In genomic region chr3:195397524-195397923, GRCh38 we compare ENCODE assay signal across 24 cellular contexts. TPM values are rescaled to one million over a fixed set of nuclear protein-coding genes. Genes with fewer than 3 reads are reported as not detected.
DNase-seq lines count a peak whose midpoint lies in the region; ATAC-seq, FAIRE-seq and TF ChIP-seq lines count a peak whose summit lies in the region.
"Had no signal": no experiment of that assay in that cellular context is flagged by ENCODE, and none has a peak within 500 bp of the region (broad histone marks: within the 10 kb centered on the region; RNA-seq: fewer than 3 reads in every experiment).

No MANE protein-coding gene starts in this region.

- H3K36me3 ChIP-seq in HUES48 (ENCODE audit: control insufficient read depth, insufficient read depth, low read length) (no peaks in the 10 kb centered on the region), GM12878 (ENCODE audit: control insufficient read depth in 2 of 2, insufficient read depth in 2 of 2, low read length in 1 of 2) (no peaks in the 10 kb centered on the region)
- H3K36me3 ChIP-seq: ascending aorta, SJSA1, upper lobe of right lung had no signal

- no peaks in the 10 kb centered on the region for H4K20me1 ChIP-seq in GM12878 (ENCODE audit: control insufficient read depth, insufficient read depth)

- TF ChIP-seq EP300 in GM12878 (IDR thresholded peaks at IDR 0.05; ENCODE audit: borderline replicate concordance in 1 of 2, control insufficient read depth in 1 of 2, low read depth in 2 of 2, low read length in 2 of 2): no peak

- TF ChIP-seq CTCF in GM12878 (IDR thresholded peaks at IDR 0.05 in 2 of 3, conservative IDR thresholded peaks at IDR 0.05 in 1 of 3; ENCODE audit: control insufficient read depth in 2 of 3, extremely low read depth in 1 of 3, insufficient read depth in 1 of 3, low read depth in 3 of 3, low read length in 3 of 3) (no peak), dorsolateral prefrontal cortex (IDR thresholded peaks at IDR 0.05 in 54 of 56, conservative IDR thresholded peaks at IDR 0.05 in 2 of 56; ENCODE audit: low read depth in 1 of 56, partially characterized antibody in 56 of 56) (no peak)

- H3K4me2 ChIP-seq in GM12878 (ENCODE audit: control insufficient read depth, insufficient read depth): no peak overlapping the region

- H2AFZ ChIP-seq in GM12878 (ENCODE audit: control insufficient read depth, low read depth, low read length): no peak overlapping the region

- in situ Hi-C loops in GM12878 (cut with MboI): no loop called here

- no peaks in the 10 kb centered on the region for H3K27me3 Mint-ChIP-seq in activated naive CD4-positive, alpha-beta T cell treated with anti-CD3 and anti-CD28 coated beads, Interleukin-2, amount 50 U/mL, for 24 hours
- H3K27me3 Mint-ChIP-seq in stimulated activated naive B cell treated with anti-CD40 and anti-IgM and Interleukin-4, amounts not matched to agents 10 μg/mL and 1 μg/mL and 100 μg/mL, for 72 hours: no peaks in the 10 kb centered on the region
- H3K27me3 Mint-ChIP-seq: activated naive CD8-positive, alpha-beta T cell; dendritic cell treated with granulocyte-macrophage colony-stimulating factor and Interleukin-4, amounts not matched to agents 40 ng/mL and 50 ng/mL, for 4 days had no signal

- DNase-seq in activated naive CD4-positive, alpha-beta T cell (lab: John Stamatoyannopoulos, UW): no peak
- DNase-seq in GM12878 (ENCODE audit: low read depth, low spot score) (no peak), DMS53 (lab: John Stamatoyannopoulos, UW) (no peak), anterior cingulate cortex (lab: John Stamatoyannopoulos, UW) (no peak), dorsolateral prefrontal cortex (no peak)
- DNase-seq in stimulated activated naive B cell treated with anti-CD40 and anti-IgM and Interleukin-4, amounts not matched to agents 10 μg/mL and 1 μg/mL and 100 μg/mL, for 72 hours: no peak
- DNase-seq: DMS79 treated with DMSO at 0.1 percent for 48 hours, HFFc6, KG1, kidney glomerular epithelial cell, NCI-H2171, NCI-H524 treated with DMSO at 0.1 percent for 48 hours, nucleus accumbens, substantia nigra, T-helper 2 cell, upper lobe of right lung had no signal

- ATAC-seq in GM12878: peak; percentile 35
- ATAC-seq in stimulated activated naive B cell treated with anti-CD40 and anti-IgM and Interleukin-4, amounts not matched to agents 10 μg/mL and 1 μg/mL and 100 μg/mL, for 72 hours (replicated peaks): no peak

- H3K9me3 Mint-ChIP-seq in activated naive CD4-positive, alpha-beta T cell treated with anti-CD3 and anti-CD28 coated beads, Interleukin-2, amount 50 U/mL, for 24 hours: no peaks in the 10 kb centered on the region
- H3K9me3 Mint-ChIP-seq in stimulated activated naive B cell treated with anti-CD40 and anti-IgM and Interleukin-4, amounts not matched to agents 10 μg/mL and 1 μg/mL and 100 μg/mL, for 72 hours: no peaks in the 10 kb centered on the region
- H3K9me3 Mint-ChIP-seq: dendritic cell treated with granulocyte-macrophage colony-stimulating factor and Interleukin-4, amounts not matched to agents 40 ng/mL and 50 ng/mL, for 4 days; HFFc6 had no signal

- SMC1A ChIA-PET in GM12878 (lab: Charles Lee; ENCODE audit: uncharacterized antibody, unreplicated experiment): interaction anchor here (0.9 to 7.7 kb wide), 5 partner anchors 9 to 44 kb away, joined by 3 to 63 read pairs (median 3); partner anchors contain the start of gene ACAP2

- H3K27ac ChIP-seq in HUES48 (ENCODE audit: low read depth, low read length): peak overlapping the region; percentile 54
- peak overlapping the region; percentile 52; the same call in 1 of the 2 replicates for H3K27ac ChIP-seq in GM12878 (ENCODE audit: control insufficient read depth, insufficient read depth)
- H3K27ac ChIP-seq in dorsolateral prefrontal cortex: no peak overlapping the region
- H3K27ac ChIP-seq: ascending aorta, SJSA1, skin epidermis, upper lobe of right lung had no signal

- CTCF ChIA-PET in GM12878 (lab: Yijun Ruan, JAX): interaction anchor here (1.0 kb wide), 1 partner anchor 126 kb away, joined by 4 read pairs; the partner anchor contains the start of gene XXYLT1

- H3K9me3 ChIP-seq in HUES48 (ENCODE audit: control insufficient read depth, insufficient read depth, low read length) (no peaks in the 10 kb centered on the region), GM12878 (replicated peaks; ENCODE audit: control insufficient read depth, insufficient read depth, low read length) (no peaks in the 10 kb centered on the region)
- H3K9me3 ChIP-seq: ascending aorta, SJSA1, upper lobe of right lung had no signal

- POLR2A ChIA-PET in GM12878 (lab: Charles Lee): interaction anchor here (0.6 to 1.2 kb wide), 3 partner anchors 10 to 135 kb away, joined by 3 to 5 read pairs (median 3); no protein-coding TSS in a partner anchor

- RAD21 ChIA-PET in GM12878 (lab: Charles Lee; ENCODE audit: unreplicated experiment): interaction anchor here (1.1 to 5.0 kb wide), 2 partner anchors 43 to 126 kb away, joined by 4 to 39 read pairs; partner anchors contain the start of genes ACAP2 and XXYLT1

- H3K79me2 ChIP-seq in GM12878 (ENCODE audit: control insufficient read depth, insufficient read depth, low read length): peaks cover 68% of the 10 kb centered on the region

- intact Hi-C loops in GM12878 (cut with micrococcal nuclease; ENCODE audit: unreplicated experiment) (no loop called here), dorsolateral prefrontal cortex (cut with DNase I) (no loop called here)

- H3K9ac ChIP-seq in HUES48 (ENCODE audit: low read depth, low read length): no peak overlapping the region
- no peak overlapping the region for H3K9ac ChIP-seq in GM12878 (ENCODE audit: control insufficient read depth, insufficient read depth, low read length)

- H3K4me3 Mint-ChIP-seq in activated naive CD4-positive, alpha-beta T cell treated with anti-CD3 and anti-CD28 coated beads, Interleukin-2, amount 50 U/mL, for 24 hours: no peak overlapping the region
- H3K4me3 Mint-ChIP-seq in stimulated activated naive B cell treated with anti-CD40 and anti-IgM and Interleukin-4, amounts not matched to agents 10 μg/mL and 1 μg/mL and 100 μg/mL, for 72 hours: no peak overlapping the region
- H3K4me3 Mint-ChIP-seq: activated naive CD8-positive, alpha-beta T cell; dendritic cell treated with granulocyte-macrophage colony-stimulating factor and Interleukin-4, amounts not matched to agents 40 ng/mL and 50 ng/mL, for 4 days; HFFc6 had no signal

- TF ChIP-seq RAD21 in GM12878 (IDR thresholded peaks at IDR 0.05; ENCODE audit: insufficient read depth, low read depth, low read length): no peak

- peaks cover 29% of the 10 kb centered on the region for H3K4me1 ChIP-seq in HUES48 (ENCODE audit: control insufficient read depth, insufficient read depth, low read length)
- H3K4me1 ChIP-seq in GM12878 (ENCODE audit: control insufficient read depth, insufficient read depth, low read length): peaks cover 26% of the 10 kb centered on the region
- H3K4me1 ChIP-seq: ascending aorta had no signal

- H3K4me3 ChIP-seq in HUES48 (ENCODE audit: low read depth, low read length): peak overlapping the region; percentile 23; the same call in 1 of the 2 replicates
- no peak overlapping the region for H3K4me3 ChIP-seq in GM12878
- no peak overlapping the region for H3K4me3 ChIP-seq in dorsolateral prefrontal cortex
- H3K4me3 ChIP-seq: ascending aorta, SJSA1, skin epidermis, upper lobe of right lung had no signal

- peak overlapping the region; percentile 20 for H3K27ac Mint-ChIP-seq in activated naive CD4-positive, alpha-beta T cell treated with anti-CD3 and anti-CD28 coated beads, Interleukin-2, amount 50 U/mL, for 24 hours
- peak overlapping the region; percentile 37 for H3K27ac Mint-ChIP-seq in stimulated activated naive B cell treated with anti-CD40 and anti-IgM and Interleukin-4, amounts not matched to agents 10 μg/mL and 1 μg/mL and 100 μg/mL, for 72 hours
- H3K27ac Mint-ChIP-seq: activated naive CD8-positive, alpha-beta T cell; dendritic cell treated with granulocyte-macrophage colony-stimulating factor and Interleukin-4, amounts not matched to agents 40 ng/mL and 50 ng/mL, for 4 days; HFFc6 had no signal

- no peak for FAIRE-seq in GM12878 (lab: Jason Lieb, UNC)
- FAIRE-seq: endothelial cell of umbilical vein had no signal

- H3K27me3 ChIP-seq in HUES48 (ENCODE audit: control insufficient read depth, insufficient read depth, low read length) (no peaks in the 10 kb centered on the region), GM12878 (replicated peaks in 1 of 2; ENCODE audit: control insufficient read depth in 2 of 2, insufficient read depth in 2 of 2, low read length in 1 of 2) (no peaks in the 10 kb centered on the region), dorsolateral prefrontal cortex (no peaks in the 10 kb centered on the region)
- H3K27me3 ChIP-seq: ascending aorta, SJSA1, upper lobe of right lung had no signal

- WGBS in GM12878 (ENCODE audit: insufficient coverage, insufficient replicate concordance, low lambda C conversion rate, missing lambda C conversion rate): 1% methylated on average over 3 of the region's 3 CpGs

- no TSS peak for BruUV-seq in GM12878 (replicated peaks; lab: Mats Ljungman, UMichigan)

- H3K4me1 Mint-ChIP-seq in activated naive CD4-positive, alpha-beta T cell treated with anti-CD3 and anti-CD28 coated beads, Interleukin-2, amount 50 U/mL, for 24 hours: peaks cover 53% of the 10 kb centered on the region
- H3K4me1 Mint-ChIP-seq in stimulated activated naive B cell treated with anti-CD40 and anti-IgM and Interleukin-4, amounts not matched to agents 10 μg/mL and 1 μg/mL and 100 μg/mL, for 72 hours: peaks cover 30 to 49% of the 10 kb centered on the region in 2 donors

- peaks cover 2% of the 10 kb centered on the region for H3K36me3 Mint-ChIP-seq in activated naive CD4-positive, alpha-beta T cell treated with anti-CD3 and anti-CD28 coated beads, Interleukin-2, amount 50 U/mL, for 24 hours
- H3K36me3 Mint-ChIP-seq in stimulated activated naive B cell treated with anti-CD40 and anti-IgM and Interleukin-4, amounts not matched to agents 10 μg/mL and 1 μg/mL and 100 μg/mL, for 72 hours: peaks cover 0 to 7% of the 10 kb centered on the region in 2 donors
- H3K36me3 Mint-ChIP-seq: activated naive CD8-positive, alpha-beta T cell had no signal

- TF ChIP-seq POLR2A in GM12878 (IDR thresholded peaks at IDR 0.05; ENCODE audit: low read depth, low read length): no peak

RNA-seq across cellular contexts. Expression of gene ACAP2, which starts 45.3 kb away (rescaled TPM):
- 185 and 202 TPM in 2 replicates for total RNA-seq in GM12878 (2013; cell fraction: nucleolus; rRNA removed)
- 38.5 and 45.7 TPM in 2 replicates for total RNA-seq in GM12878 (2014; rRNA removed)
- total RNA-seq in GM12878 (2014; rRNA removed; fragmentation: Illumina TruSeq; extraction: Trizol): 44.9 and 48.9 TPM in 2 replicates
- 37.4 and 38.2 TPM in 2 replicates for total RNA-seq in GM12878 (2021)
- polyA plus RNA-seq in GM12878 (2011; ENCODE audit: low read depth): 10.1 TPM
- 33.2 and 48.2 TPM in 2 replicates for polyA plus RNA-seq in GM12878 (2011; rRNA removed)
- 10.9 and 11.5 TPM in 2 replicates for polyA plus RNA-seq in GM12878 (2011; cell fraction: cytosol; rRNA removed)
- polyA plus RNA-seq in GM12878 (2011; cell fraction: nucleus; rRNA removed): 21.6 and 24.1 TPM in 2 replicates
- 15.8 and 17.2 TPM in 2 replicates for polyA plus RNA-seq in GM12878 (2012)
- polyA plus RNA-seq in GM12878 (2014; fragmentation: Illumina TruSeq; extraction: Trizol): 26.0 and 33.3 TPM in 2 replicates
- 10 to 100 TPM in 1 of 2 experiments, 1 to 10 TPM in 1; 7.1 to 10.5 TPM for polyA plus RNA-seq in GM12878 (2014; fragmentation: Nextera tagmentation; extraction: Ambion mirVana)
- polyA plus RNA-seq in GM12878 (2014; rRNA removed): 14.0 and 20.8 TPM in 2 replicates
- polyA plus RNA-seq in GM12878 (2016; fragmentation: Nextera tagmentation; extraction: Ambion mirVana): 10 to 100 TPM; 41.1 to 53.8 TPM
- 47.2 and 78.7 TPM in 2 replicates for polyA minus RNA-seq in GM12878 (2011; rRNA and poly(A)+ RNA removed)
- 27.2 and 27.7 TPM in 2 replicates for polyA minus RNA-seq in GM12878 (2011; cell fraction: cytosol; rRNA and poly(A)+ RNA removed)
- 46.8 and 86.0 TPM in 2 replicates for polyA minus RNA-seq in GM12878 (2011; cell fraction: nucleus; rRNA and poly(A)+ RNA removed)
- 100 to 1,000 TPM in 35 of 120 experiments, 10 to 100 TPM in 85; 71.1 to 126 (median 94.7) TPM for total RNA-seq in dorsolateral prefrontal cortex

Comparison
In these comparisons a context has a peak if more than half of its experiments do, and no peak if none do; other contexts are left out.
1. H3K27ac ChIP-seq: peak in HUES48 (single experiment) and GM12878 (single experiment); none in dorsolateral prefrontal cortex (0 of 59).